ENCODE assay signal across 1 cellular context in the genomic region with DNA sequence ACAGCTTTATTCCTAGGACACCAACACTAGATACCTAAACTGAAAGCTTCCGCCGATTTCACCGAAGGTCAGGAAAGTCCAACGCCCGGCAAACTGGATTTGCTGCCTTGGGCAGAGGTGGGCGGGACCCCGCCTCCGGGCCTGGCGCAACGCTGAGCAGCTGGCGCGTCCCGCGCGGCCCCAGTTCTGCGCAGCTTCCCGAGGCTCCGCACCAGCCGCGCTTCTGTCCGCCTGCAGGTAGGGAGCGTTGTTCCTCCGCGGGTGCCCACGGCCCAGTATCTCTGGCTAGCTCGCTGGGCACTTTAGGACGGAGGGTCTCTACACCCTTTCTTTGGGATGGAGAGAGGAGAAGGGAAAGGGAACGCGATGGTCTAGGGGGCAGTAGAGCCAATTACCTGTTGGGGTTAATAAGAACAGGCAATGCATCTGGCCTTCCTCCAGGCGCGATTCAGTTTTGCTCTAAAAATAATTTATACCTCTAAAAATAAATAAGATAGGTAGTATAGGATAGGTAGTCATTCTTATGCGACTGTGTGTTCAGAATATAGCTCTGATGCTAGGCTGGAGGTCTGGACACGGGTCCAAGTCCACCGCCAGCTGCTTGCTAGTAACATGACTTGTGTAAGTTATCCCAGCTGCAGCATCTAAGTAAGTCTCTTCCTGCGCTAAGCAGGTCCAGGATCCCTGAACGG.
TF ChIP-seq lines count a peak whose summit lies in the region.

TSS of gene CD274 (plus strand) at position 183 of the 692 bp plus-strand sequence. CDS start 5,572 bp downstream, outside the sequence.

TF ChIP-seq in HepG2, 621 proteins besides CTCF, POLR2A, EP300 and RAD21 (continued from another document and continues in another):
- no peak for TF ChIP-seq PAWR (CRISPR knock-in tag; IDR thresholded peaks at IDR 0.05; ENCODE audit: borderline replicate concordance)
- TF ChIP-seq THYN1 (CRISPR knock-in tag; IDR thresholded peaks at IDR 0.05; ENCODE audit: borderline replicate concordance, low read depth): no peak
- TF ChIP-seq MIER3 (CRISPR knock-in tag; IDR thresholded peaks at IDR 0.05; ENCODE audit: borderline replicate concordance): no peak
- TF ChIP-seq KLF16 (CRISPR knock-in tag; IDR thresholded peaks at IDR 0.05): peak; percentile 50 to 73; a peak in 1 of 4 replicates
- TF ChIP-seq HBP1 (CRISPR knock-in tag; IDR thresholded peaks at IDR 0.05; ENCODE audit: low read depth): no peak
- no peak for TF ChIP-seq ZNF441 (CRISPR knock-in tag; IDR thresholded peaks at IDR 0.05; ENCODE audit: borderline replicate concordance)
- peak; percentile 85 for TF ChIP-seq ZNF501 (CRISPR knock-in tag; IDR thresholded peaks at IDR 0.05)
- TF ChIP-seq SCMH1 (CRISPR knock-in tag; IDR thresholded peaks at IDR 0.05; ENCODE audit: borderline replicate concordance): no peak
- TF ChIP-seq MYPOP (CRISPR knock-in tag; IDR thresholded peaks at IDR 0.05): peak; percentile 99
- no peak for TF ChIP-seq HNF4G (IDR thresholded peaks at IDR 0.05; ENCODE audit: borderline replicate concordance, low read depth, low read length)
- no peak for TF ChIP-seq HNF4G (CRISPR knock-in tag; IDR thresholded peaks at IDR 0.05; ENCODE audit: borderline replicate concordance, low read depth)
- 0 out of 2 replicates have a peak, but pooled peaks have one; percentile 43 for TF ChIP-seq ZNF746 (CRISPR knock-in tag; IDR thresholded peaks at IDR 0.05)
- TF ChIP-seq ZMYM3 (CRISPR knock-in tag; IDR thresholded peaks at IDR 0.05): peak; percentile 71
- no peak for TF ChIP-seq MIER2 (CRISPR knock-in tag; IDR thresholded peaks at IDR 0.05)
- peak; percentile 90; the same call in 1 of the 2 replicates for TF ChIP-seq KDM3A (CRISPR knock-in tag; IDR thresholded peaks at IDR 0.05; ENCODE audit: low read depth)
- no peak for TF ChIP-seq STAT6 (CRISPR knock-in tag; IDR thresholded peaks at IDR 0.05; ENCODE audit: borderline replicate concordance)
- TF ChIP-seq NRL (CRISPR knock-in tag; IDR thresholded peaks at IDR 0.05; ENCODE audit: borderline replicate concordance): peak; percentile 74; the same call in 1 of the 2 replicates
- no peak for TF ChIP-seq MTA3 (CRISPR knock-in tag; IDR thresholded peaks at IDR 0.05)
- TF ChIP-seq ZNF614 (CRISPR knock-in tag; IDR thresholded peaks at IDR 0.05; ENCODE audit: borderline replicate concordance): peak; percentile 51; the same call in 1 of the 2 replicates
- TF ChIP-seq, protein P1, sequence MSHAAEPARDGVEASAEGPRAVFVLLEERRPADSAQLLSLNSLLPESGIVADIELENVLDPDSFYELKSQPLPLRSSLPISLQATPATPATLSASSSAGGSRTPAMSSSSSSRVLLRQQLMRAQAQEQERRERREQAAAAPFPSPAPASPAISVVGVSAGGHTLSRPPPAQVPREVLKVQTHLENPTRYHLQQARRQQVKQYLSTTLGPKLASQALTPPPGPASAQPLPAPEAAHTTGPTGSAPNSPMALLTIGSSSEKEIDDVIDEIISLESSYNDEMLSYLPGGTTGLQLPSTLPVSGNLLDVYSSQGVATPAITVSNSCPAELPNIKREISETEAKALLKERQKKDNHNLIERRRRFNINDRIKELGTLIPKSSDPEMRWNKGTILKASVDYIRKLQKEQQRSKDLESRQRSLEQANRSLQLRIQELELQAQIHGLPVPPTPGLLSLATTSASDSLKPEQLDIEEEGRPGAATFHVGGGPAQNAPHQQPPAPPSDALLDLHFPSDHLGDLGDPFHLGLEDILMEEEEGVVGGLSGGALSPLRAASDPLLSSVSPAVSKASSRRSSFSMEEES (CRISPR knock-in tag; IDR thresholded peaks at IDR 0.05): no peak
- TF ChIP-seq, protein P2, sequence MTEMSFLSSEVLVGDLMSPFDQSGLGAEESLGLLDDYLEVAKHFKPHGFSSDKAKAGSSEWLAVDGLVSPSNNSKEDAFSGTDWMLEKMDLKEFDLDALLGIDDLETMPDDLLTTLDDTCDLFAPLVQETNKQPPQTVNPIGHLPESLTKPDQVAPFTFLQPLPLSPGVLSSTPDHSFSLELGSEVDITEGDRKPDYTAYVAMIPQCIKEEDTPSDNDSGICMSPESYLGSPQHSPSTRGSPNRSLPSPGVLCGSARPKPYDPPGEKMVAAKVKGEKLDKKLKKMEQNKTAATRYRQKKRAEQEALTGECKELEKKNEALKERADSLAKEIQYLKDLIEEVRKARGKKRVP (CRISPR knock-in tag; IDR thresholded peaks at IDR 0.05): peak in 1 of 2 experiments; percentile 44; a peak in 1 of 4 replicates
- TF ChIP-seq, protein P3, sequence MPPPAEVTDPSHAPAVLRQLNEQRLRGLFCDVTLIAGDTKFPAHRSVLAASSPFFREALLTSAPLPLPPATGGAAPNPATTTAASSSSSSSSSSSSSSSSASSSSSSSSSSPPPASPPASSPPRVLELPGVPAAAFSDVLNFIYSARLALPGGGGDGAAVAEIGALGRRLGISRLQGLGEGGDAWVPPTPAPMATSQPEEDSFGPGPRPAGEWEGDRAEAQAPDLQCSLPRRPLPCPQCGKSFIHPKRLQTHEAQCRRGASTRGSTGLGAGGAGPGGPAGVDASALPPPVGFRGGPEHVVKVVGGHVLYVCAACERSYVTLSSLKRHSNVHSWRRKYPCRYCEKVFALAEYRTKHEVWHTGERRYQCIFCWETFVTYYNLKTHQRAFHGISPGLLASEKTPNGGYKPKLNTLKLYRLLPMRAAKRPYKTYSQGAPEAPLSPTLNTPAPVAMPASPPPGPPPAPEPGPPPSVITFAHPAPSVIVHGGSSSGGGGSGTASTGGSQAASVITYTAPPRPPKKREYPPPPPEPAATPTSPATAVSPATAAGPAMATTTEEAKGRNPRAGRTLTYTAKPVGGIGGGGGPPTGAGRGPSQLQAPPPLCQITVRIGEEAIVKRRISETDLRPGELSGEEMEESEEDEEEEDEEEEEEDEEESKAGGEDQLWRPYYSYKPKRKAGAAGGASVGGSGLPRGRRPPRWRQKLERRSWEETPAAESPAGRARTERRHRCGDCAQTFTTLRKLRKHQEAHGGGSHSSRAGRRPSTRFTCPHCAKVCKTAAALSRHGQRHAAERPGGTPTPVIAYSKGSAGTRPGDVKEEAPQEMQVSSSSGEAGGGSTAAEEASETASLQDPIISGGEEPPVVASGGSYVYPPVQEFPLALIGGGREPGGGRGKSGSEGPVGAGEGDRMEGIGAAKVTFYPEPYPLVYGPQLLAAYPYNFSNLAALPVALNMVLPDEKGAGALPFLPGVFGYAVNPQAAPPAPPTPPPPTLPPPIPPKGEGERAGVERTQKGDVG (CRISPR knock-in tag; IDR thresholded peaks at IDR 0.05; ENCODE audit: borderline replicate concordance): no peak
- no peak for TF ChIP-seq TMF1 (CRISPR knock-in tag; IDR thresholded peaks at IDR 0.05; ENCODE audit: low read depth)
- TF ChIP-seq AFF4 (CRISPR knock-in tag; IDR thresholded peaks at IDR 0.05): no peak
- TF ChIP-seq SOX6 (IDR thresholded peaks at IDR 0.05): no peak
- peak; percentile 63 for TF ChIP-seq SOX6 (CRISPR knock-in tag; IDR thresholded peaks at IDR 0.05)
- no peak for TF ChIP-seq ZNF335 (CRISPR knock-in tag; IDR thresholded peaks at IDR 0.05)
- no peak for TF ChIP-seq ZNF609 (CRISPR knock-in tag; IDR thresholded peaks at IDR 0.05; ENCODE audit: borderline replicate concordance)
- TF ChIP-seq, protein P4, sequence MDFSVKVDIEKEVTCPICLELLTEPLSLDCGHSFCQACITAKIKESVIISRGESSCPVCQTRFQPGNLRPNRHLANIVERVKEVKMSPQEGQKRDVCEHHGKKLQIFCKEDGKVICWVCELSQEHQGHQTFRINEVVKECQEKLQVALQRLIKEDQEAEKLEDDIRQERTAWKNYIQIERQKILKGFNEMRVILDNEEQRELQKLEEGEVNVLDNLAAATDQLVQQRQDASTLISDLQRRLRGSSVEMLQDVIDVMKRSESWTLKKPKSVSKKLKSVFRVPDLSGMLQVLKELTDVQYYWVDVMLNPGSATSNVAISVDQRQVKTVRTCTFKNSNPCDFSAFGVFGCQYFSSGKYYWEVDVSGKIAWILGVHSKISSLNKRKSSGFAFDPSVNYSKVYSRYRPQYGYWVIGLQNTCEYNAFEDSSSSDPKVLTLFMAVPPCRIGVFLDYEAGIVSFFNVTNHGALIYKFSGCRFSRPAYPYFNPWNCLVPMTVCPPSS (IDR thresholded peaks at IDR 0.05): no peak
- TF ChIP-seq ASH2L (IDR thresholded peaks at IDR 0.05; ENCODE audit: insufficient read length, low read depth, low read length): peak; percentile 60
- TF ChIP-seq SSRP1 (CRISPR knock-in tag; IDR thresholded peaks at IDR 0.05): no peak
